In genomic region chr4:95107635-95108034, GRCh38 we compare ENCODE assay signal across 16 cellular contexts.
DNase-seq lines count a peak whose midpoint lies in the region; ATAC-seq and TF ChIP-seq lines count a peak whose summit lies in the region.
"Had no signal": no experiment of that assay in that cellular context is flagged by ENCODE, and none has a peak within 500 bp of the region (broad histone marks: within the 10 kb centered on the region; RNA-seq: fewer than 3 reads in every experiment).

No MANE protein-coding gene starts in this region.

- H3K4me1 Mint-ChIP-seq in immature natural killer cell: peaks cover 0 to 4% of the 10 kb centered on the region in 2 donors

- no peaks in the 10 kb centered on the region for H3K27me3 ChIP-seq in right cardiac atrium (ENCODE audit: control insufficient read depth, insufficient read depth)
- H3K27me3 ChIP-seq in adipocyte (replicated peaks; ENCODE audit: control insufficient read depth, insufficient read depth, low read length): no peaks in the 10 kb centered on the region
- H3K27me3 ChIP-seq in tibial nerve: no peaks in the 10 kb centered on the region
- no peaks in the 10 kb centered on the region for H3K27me3 ChIP-seq in thyroid gland

- H3K36me3 Mint-ChIP-seq in immature natural killer cell: no peaks in the 10 kb centered on the region
- H3K36me3 Mint-ChIP-seq: activated naive CD4-positive, alpha-beta T cell treated with anti-CD3 and anti-CD28 coated beads, Interleukin-2, amount 50 U/mL, for 72 hours had no signal

- H3K4me3 ChIP-seq in right cardiac atrium (ENCODE audit: low read length) (no peak overlapping the region), adipocyte (ENCODE audit: low read length) (no peak overlapping the region), foreskin fibroblast (ENCODE audit: low read depth in 1 of 2, low read length in 2 of 2) (no peak overlapping the region), tibial nerve (no peak overlapping the region), thyroid gland (replicated peaks in 1 of 3) (no peak overlapping the region)

- H3K9me3 Mint-ChIP-seq in immature natural killer cell: peaks cover 0 to 8% (median 0%) of the 10 kb centered on the region in 6 donors
- H3K9me3 Mint-ChIP-seq: activated naive CD4-positive, alpha-beta T cell treated with anti-CD3 and anti-CD28 coated beads, Interleukin-2, amount 50 U/mL, for 72 hours; activated T-cell treated with anti-CD3 and anti-CD28 coated beads, Interleukin-2, amount 50 U/mL, for 4 hours; nephron progenitor cell had no signal

- no peak for ATAC-seq in right cardiac atrium
- no peak for ATAC-seq in Right ventricle myocardium inferior
- ATAC-seq in GM18858 (IDR thresholded peaks at IDR 0.05; ENCODE audit: unreplicated experiment): no peak
- ATAC-seq: activated naive CD4-positive, alpha-beta T cell treated with anti-CD3 and anti-CD28 coated beads, Interleukin-2, amount 50 U/mL, for 72 hours; activated T-cell treated with anti-CD3 and anti-CD28 coated beads, Interleukin-2, amount 50 U/mL, for 4 hours; effector memory CD8-positive, alpha-beta T cell had no signal

- H3K36me3 ChIP-seq in adipocyte (ENCODE audit: control insufficient read depth, insufficient read depth, low read length, severe bottlenecking) (no peaks in the 10 kb centered on the region), tibial nerve (no peaks in the 10 kb centered on the region), thyroid gland (no peaks in the 10 kb centered on the region)

- H3K27me3 Mint-ChIP-seq in immature natural killer cell (ENCODE audit: low read depth in 3 of 3): peaks cover 0 to 1% (median 0%) of the 10 kb centered on the region in 3 donors
- H3K27me3 Mint-ChIP-seq: effector memory CD8-positive, alpha-beta T cell had no signal

- H3K9me3 ChIP-seq in right cardiac atrium (ENCODE audit: control insufficient read depth, low read length): no peaks in the 10 kb centered on the region
- no peaks in the 10 kb centered on the region for H3K9me3 ChIP-seq in adipocyte (ENCODE audit: control insufficient read depth, low read length)
- H3K9me3 ChIP-seq in tibial nerve: no peaks in the 10 kb centered on the region
- H3K9me3 ChIP-seq in thyroid gland: no peaks in the 10 kb centered on the region

- WGBS in right cardiac atrium: 61% methylated on average over 4 of the region's 4 CpGs
- WGBS in tibial nerve, 2 donors: 50% methylated on average over 4 of the region's 4 CpGs
- WGBS in thyroid gland, 2 donors: 82 to 86% methylated on average over 4 of the region's 4 CpGs

- no peak overlapping the region for H3K9ac ChIP-seq in adipocyte (ENCODE audit: low read length)

- DNase-seq in right cardiac atrium (peak in 2 of 3 donors; percentile 20 to 41), Right ventricle myocardium inferior (ENCODE audit: missing footprints) (no peak), adipocyte (ENCODE audit: low read depth) (peak; percentile 42), foreskin fibroblast (peak; percentile 29 to 61), tibial nerve (ENCODE audit: low spot score in 2 of 2) (peak; percentile 18 to 51), thyroid gland (no peak), immature natural killer cell (no peak)
- DNase-seq: activated T-cell treated with anti-CD3 and anti-CD28 coated beads, Interleukin-2, amount 50 U/mL, for 4 hours; caudate nucleus; effector memory CD8-positive, alpha-beta T cell; mesenchymal stem cell; NCI-H187 treated with DMSO at 0.1 percent for 48 hours; NCI-H524; nephron progenitor cell had no signal

- H3K27ac Mint-ChIP-seq in immature natural killer cell: no peak overlapping the region
- H3K27ac Mint-ChIP-seq: activated naive CD4-positive, alpha-beta T cell treated with anti-CD3 and anti-CD28 coated beads, Interleukin-2, amount 50 U/mL, for 72 hours; effector memory CD8-positive, alpha-beta T cell; nephron progenitor cell had no signal

- no peak for TF ChIP-seq EP300 in tibial nerve (IDR thresholded peaks at IDR 0.05)

- intact Hi-C loops in right cardiac atrium (cut with DNase I) (no loop called here), Right ventricle myocardium inferior (cut with DNase I) (loop anchor here (10.0 kb wide), 2 partner anchors 113 to 453 kb away; no protein-coding TSS in a partner anchor), thyroid gland (cut with DNase I) (no loop called here)

- TF ChIP-seq POLR2A in tibial nerve (IDR thresholded peaks at IDR 0.05) (no peak), thyroid gland (IDR thresholded peaks at IDR 0.05) (no peak)

- no peak overlapping the region for H3K27ac ChIP-seq in right cardiac atrium (ENCODE audit: low read length)
- no peak overlapping the region for H3K27ac ChIP-seq in tibial nerve
- H3K27ac ChIP-seq in thyroid gland: no peak overlapping the region

- no peak for TF ChIP-seq CTCF in foreskin fibroblast (IDR thresholded peaks at IDR 0.05; ENCODE audit: low read depth, low read length)
- TF ChIP-seq CTCF in tibial nerve (IDR thresholded peaks at IDR 0.05): no peak
- TF ChIP-seq CTCF in thyroid gland (IDR thresholded peaks at IDR 0.05): no peak

- H3K4me3 Mint-ChIP-seq in immature natural killer cell: no peak overlapping the region
- H3K4me3 Mint-ChIP-seq: activated T-cell treated with anti-CD3 and anti-CD28 coated beads, Interleukin-2, amount 50 U/mL, for 4 hours; effector memory CD8-positive, alpha-beta T cell; nephron progenitor cell had no signal

- H3K4me1 ChIP-seq in right cardiac atrium (ENCODE audit: control insufficient read depth, insufficient read depth, low read length): no peaks in the 10 kb centered on the region
- peaks cover 21% of the 10 kb centered on the region for H3K4me1 ChIP-seq in adipocyte (ENCODE audit: control insufficient read depth, insufficient read depth, low read length)
- H3K4me1 ChIP-seq in tibial nerve: peaks cover 0 to 13% (median 0%) of the 10 kb centered on the region in 4 donors
- no peaks in the 10 kb centered on the region for H3K4me1 ChIP-seq in thyroid gland

Comparison
In these comparisons a context has a peak if more than half of its experiments do, and no peak if none do; other contexts are left out.
1. DNase-seq: peak in right cardiac atrium (2 of 3), adipocyte (single experiment), foreskin fibroblast (2 of 2) and tibial nerve (2 of 2); none in Right ventricle myocardium inferior (single experiment), thyroid gland (0 of 2) and immature natural killer cell (0 of 3).